In genomic region chr3:9420850-9421549, GRCh38 we compare ENCODE assay signal across 9 cellular contexts. TPM values are rescaled to one million over a fixed set of nuclear protein-coding genes. Genes with fewer than 3 reads are reported as not detected.
DNase-seq lines count a peak whose midpoint lies in the region; ATAC-seq, FAIRE-seq and TF ChIP-seq lines count a peak whose summit lies in the region.
"Had no signal": no experiment of that assay in that cellular context is flagged by ENCODE, and none has a peak within 500 bp of the region (broad histone marks: within the 10 kb centered on the region; RNA-seq: fewer than 3 reads in every experiment).

No MANE protein-coding gene starts in this region.

- no peaks in the 10 kb centered on the region for H3K9me2 ChIP-seq in Karpas-422 (replicated peaks; ENCODE audit: insufficient read depth, low read length)

- H3K4me3 ChIP-seq in CD8-positive, alpha-beta memory T cell (ENCODE audit: low read length) = no peak overlapping the region
- H3K4me3 ChIP-seq in Karpas-422 (ENCODE audit: low read length) (no peak overlapping the region), bronchial epithelial cell (ENCODE audit: low read depth, low read length) (no peak overlapping the region), HAP-1 (no peak overlapping the region), BE2C (ENCODE audit: low read depth, low read length) (no peak overlapping the region)

- no peak overlapping the region for H3K27ac ChIP-seq in CD8-positive, alpha-beta memory T cell (ENCODE audit: low read depth, low read length)
- H3K27ac ChIP-seq in Karpas-422 (ENCODE audit: low read length) = peak overlapping the region; percentile 32; the same call in 1 of the 2 replicates

- H3K9me3 ChIP-seq in CD8-positive, alpha-beta memory T cell (ENCODE audit: low read length) = no peaks in the 10 kb centered on the region
- H3K9me3 ChIP-seq in Karpas-422 (ENCODE audit: low read length) (no peaks in the 10 kb centered on the region), HAP-1 (no peaks in the 10 kb centered on the region), BE2C (no peaks in the 10 kb centered on the region)

- H3K27me3 Mint-ChIP-seq in CD8-positive, alpha-beta memory T cell = no peaks in the 10 kb centered on the region
- no peaks in the 10 kb centered on the region for H3K27me3 Mint-ChIP-seq in natural killer cell treated with Interleukin-12 subunit alpha and Interleukin-12 subunit beta and Interleukin-15 and Interleukin-18, amount 100 ng/mL, for 72 hours

- H3K4me3 Mint-ChIP-seq in CD8-positive, alpha-beta memory T cell = no peak overlapping the region
- H3K4me3 Mint-ChIP-seq in natural killer cell treated with Interleukin-12 subunit alpha and Interleukin-12 subunit beta and Interleukin-15 and Interleukin-18, amount 100 ng/mL, for 72 hours = no peak overlapping the region

- peaks cover 44 to 77% (median 76%) of the 10 kb centered on the region in 3 donors for H3K4me1 Mint-ChIP-seq in CD8-positive, alpha-beta memory T cell
- H3K4me1 Mint-ChIP-seq in natural killer cell treated with Interleukin-12 subunit alpha and Interleukin-12 subunit beta and Interleukin-15 and Interleukin-18, amount 100 ng/mL, for 72 hours (ENCODE audit: low read depth in 2 of 2) = peaks cover 31 to 32% of the 10 kb centered on the region in 2 donors

- ATAC-seq in natural killer cell treated with Interleukin-12 subunit alpha and Interleukin-12 subunit beta and Interleukin-15 and Interleukin-18, amount 100 ng/mL, for 72 hours = no peak
- ATAC-seq in HG02588 (IDR thresholded peaks at IDR 0.05; ENCODE audit: unreplicated experiment) (no peak), HG02973 (IDR thresholded peaks at IDR 0.05; ENCODE audit: unreplicated experiment) (no peak)

- peaks cover 18% of the 10 kb centered on the region for H3K4me1 ChIP-seq in CD8-positive, alpha-beta memory T cell (ENCODE audit: insufficient read depth, low read length)
- H3K4me1 ChIP-seq in Karpas-422 (ENCODE audit: low read length) (peaks cover 18% of the 10 kb centered on the region), HAP-1 (peaks cover 40% of the 10 kb centered on the region), BE2C (peaks cover 3% of the 10 kb centered on the region)

- peaks cover 7% of the 10 kb centered on the region for H3K36me3 ChIP-seq in CD8-positive, alpha-beta memory T cell (ENCODE audit: insufficient read depth, low read length)
- H3K36me3 ChIP-seq in Karpas-422 (ENCODE audit: insufficient read depth, low read length) = peaks cover 46% of the 10 kb centered on the region; the same call in 1 of the 2 replicates
- no peaks in the 10 kb centered on the region for H3K36me3 ChIP-seq in bronchial epithelial cell (ENCODE audit: control insufficient read depth, insufficient read depth, low read length)
- H3K36me3 ChIP-seq in HAP-1 (replicated peaks) = peaks cover 24% of the 10 kb centered on the region
- no peaks in the 10 kb centered on the region for H3K36me3 ChIP-seq in BE2C

- no peak overlapping the region for H3K9ac ChIP-seq in Karpas-422 (ENCODE audit: low read length)

- no peak overlapping the region for H2AFZ ChIP-seq in Karpas-422 (ENCODE audit: low read length)

- H3K27me3 ChIP-seq in CD8-positive, alpha-beta memory T cell (ENCODE audit: insufficient read depth, low read length, poor library complexity, severe bottlenecking) = no peaks in the 10 kb centered on the region
- H3K27me3 ChIP-seq in Karpas-422 (ENCODE audit: low read length) (no peaks in the 10 kb centered on the region), bronchial epithelial cell (ENCODE audit: control insufficient read depth, insufficient read depth, low read length) (no peaks in the 10 kb centered on the region), HAP-1 (ENCODE audit: low read depth) (no peaks in the 10 kb centered on the region), BE2C (no peaks in the 10 kb centered on the region)

- CTCF ChIA-PET in CD8-positive, alpha-beta memory T cell (lab: Charles Lee) = interaction anchor here (0.6 to 2.8 kb wide), 4 partner anchors 17 to 71 kb away, joined by 3 to 8 read pairs (median 4); no protein-coding TSS in a partner anchor

- peaks cover 99% of the 10 kb centered on the region for H3K79me2 ChIP-seq in Karpas-422 (ENCODE audit: low read length)

- H3K4me2 ChIP-seq in Karpas-422 (ENCODE audit: low read depth, low read length, poor library complexity, severe bottlenecking) = no peak overlapping the region

- H3K27ac Mint-ChIP-seq in CD8-positive, alpha-beta memory T cell = peak overlapping the region; percentile 47 to 91 (median 66)
- H3K27ac Mint-ChIP-seq in natural killer cell treated with Interleukin-12 subunit alpha and Interleukin-12 subunit beta and Interleukin-15 and Interleukin-18, amount 100 ng/mL, for 72 hours = peak overlapping the region; percentile 6 to 66

- no peak for TF ChIP-seq CTCF in bronchial epithelial cell (IDR thresholded peaks at IDR 0.05; ENCODE audit: insufficient read depth, low read length, severe bottlenecking)
- TF ChIP-seq CTCF in BE2C (IDR thresholded peaks at IDR 0.05; ENCODE audit: low read depth, low read length) = no peak

- FAIRE-seq in bronchial epithelial cell (lab: Jason Lieb, UNC) = no peak

- no peak for DNase-seq in CD8-positive, alpha-beta memory T cell
- DNase-seq in Karpas-422 = no peak
- DNase-seq in bronchial epithelial cell (ENCODE audit: low read depth) = peak; percentile 68
- no peak for DNase-seq in natural killer cell treated with Interleukin-12 subunit alpha and Interleukin-12 subunit beta and Interleukin-15 and Interleukin-18, amount 100 ng/mL, for 72 hours (ENCODE audit: low spot score)
- DNase-seq in HAP-1 (ENCODE audit: low spot score in 2 of 2) = no peak
- no peak for DNase-seq in BE2C
- DNase-seq: NCI-H774 had no signal

- peaks cover 35% of the 10 kb centered on the region for H4K20me1 ChIP-seq in Karpas-422 (ENCODE audit: insufficient read depth, low read depth, low read length)

- H3K9me3 Mint-ChIP-seq in CD8-positive, alpha-beta memory T cell = no peaks in the 10 kb centered on the region
- H3K9me3 Mint-ChIP-seq in natural killer cell treated with Interleukin-12 subunit alpha and Interleukin-12 subunit beta and Interleukin-15 and Interleukin-18, amount 100 ng/mL, for 72 hours = no peaks in the 10 kb centered on the region

- in situ Hi-C loops in HAP-1 (cut with MboI; ENCODE audit: low sequenced_read_pairs) = no loop called here

- POLR2A ChIA-PET in CD8-positive, alpha-beta memory T cell (lab: Charles Lee) = interaction anchor here (0.7 kb wide), 1 partner anchor 26 kb away, joined by 5 read pairs; no protein-coding TSS in a partner anchor

- H3K36me3 Mint-ChIP-seq in CD8-positive, alpha-beta memory T cell = peaks cover 0 to 32% (median 5%) of the 10 kb centered on the region in 3 donors
- H3K36me3 Mint-ChIP-seq in natural killer cell treated with Interleukin-12 subunit alpha and Interleukin-12 subunit beta and Interleukin-15 and Interleukin-18, amount 100 ng/mL, for 72 hours = peaks cover 2% of the 10 kb centered on the region

RNA-seq across cellular contexts. Expression of gene SETD5, which starts 23.6 kb away (rescaled TPM):
- total RNA-seq in CD8-positive, alpha-beta memory T cell = 10 to 100 TPM; 89.8 to 97.2 TPM
- 40.0 TPM for polyA plus RNA-seq in CD8-positive, alpha-beta memory T cell
- total RNA-seq in Karpas-422 (2014; rRNA removed; shearing (Covaris generic); ENCODE audit: low replicate concordance) = 72.4 and 111 TPM in 2 replicates
- total RNA-seq in bronchial epithelial cell = 44.5 and 53.7 TPM in 2 replicates
- total RNA-seq in natural killer cell treated with Interleukin-12 subunit alpha and Interleukin-12 subunit beta and Interleukin-15 and Interleukin-18, amount 100 ng/mL, for 72 hours = 100 to 1,000 TPM; 131 to 188 TPM
- polyA plus RNA-seq in BE2C (2012; ENCODE audit: insufficient read depth, insufficient read length, low read depth) = 53.7 TPM

RNA-seq across cellular contexts. Expression of gene THUMPD3, which starts 58.1 kb away (rescaled TPM):
- total RNA-seq in CD8-positive, alpha-beta memory T cell = 10 to 100 TPM; 58.4 to 58.5 TPM
- 19.5 TPM for polyA plus RNA-seq in CD8-positive, alpha-beta memory T cell
- 28.2 and 50.4 TPM in 2 replicates for total RNA-seq in Karpas-422 (2014; rRNA removed; shearing (Covaris generic); ENCODE audit: low replicate concordance)
- total RNA-seq in bronchial epithelial cell = 68.2 and 74.5 TPM in 2 replicates
- 10 to 100 TPM; 54.3 to 55.9 TPM for total RNA-seq in natural killer cell treated with Interleukin-12 subunit alpha and Interleukin-12 subunit beta and Interleukin-15 and Interleukin-18, amount 100 ng/mL, for 72 hours
- 53.9 TPM for polyA plus RNA-seq in BE2C (2012; ENCODE audit: insufficient read depth, insufficient read length, low read depth)
